Comparison of ENCODE assay signal across 10 cellular contexts in the genomic region with DNA sequence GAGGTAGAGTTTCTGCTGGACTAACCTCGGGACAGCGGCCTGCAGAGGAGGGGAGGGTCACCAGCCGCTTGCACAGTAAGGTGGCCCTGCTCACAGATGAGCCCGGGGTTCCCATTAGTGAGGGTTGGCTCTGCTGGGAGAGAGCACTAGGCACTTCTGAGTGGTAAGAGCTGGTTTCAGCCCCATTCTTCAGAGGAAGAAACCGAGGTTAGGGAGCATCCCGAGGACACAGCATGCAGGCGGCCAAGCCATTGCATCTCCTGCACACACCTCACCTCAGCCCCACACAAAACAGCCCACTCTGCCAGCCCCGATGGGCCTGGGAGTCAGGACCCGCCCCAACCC.
DNase-seq lines count a peak whose midpoint lies in the region; ATAC-seq and TF ChIP-seq lines count a peak whose summit lies in the region.
"Had no signal": no experiment of that assay in that cellular context is flagged by ENCODE, and none has a peak within 500 bp of the region (broad histone marks: within the 10 kb centered on the region; RNA-seq: fewer than 3 reads in every experiment).

No MANE protein-coding gene starts in this region.

- H3K4me2 ChIP-seq in PC-9: peak overlapping the region; percentile 32; the same call in 1 of the 2 replicates
- no peak overlapping the region for H3K4me2 ChIP-seq in neuronal stem cell (ENCODE audit: insufficient read depth, low read length, poor library complexity, severe bottlenecking)

- WGBS in neuronal stem cell (ENCODE audit: extremely low coverage in 2 of 2, insufficient read length in 2 of 2, insufficient replicate concordance in 1 of 2), 2 donors: no CpG with 5 or more reads among the region's 9 CpGs
- 96% methylated on average over 6 of the region's 9 CpGs for WGBS in esophagus muscularis mucosa

- CTCF ChIA-PET in PC-9 (lab: Charles Lee): no interaction called here

- TF ChIP-seq CTCF in natural killer cell (IDR thresholded peaks at IDR 0.05) (no peak), PC-9 (conservative IDR thresholded peaks at IDR 0.05) (no peak), esophagus muscularis mucosa (IDR thresholded peaks at IDR 0.05) (no peak), left lung (IDR thresholded peaks at IDR 0.05) (no peak)

- no peaks in the 10 kb centered on the region for H4K20me1 ChIP-seq in PC-9 (ENCODE audit: insufficient read depth)

- no peak for TF ChIP-seq POLR2A in esophagus muscularis mucosa (IDR thresholded peaks at IDR 0.05; ENCODE audit: low read depth)

- no peak for ATAC-seq in natural killer cell
- no peak for ATAC-seq in natural killer cell treated with Interleukin-12 subunit alpha and Interleukin-12 subunit beta and Interleukin-15 and Interleukin-18, amount 100 ng/mL, for 72 hours
- ATAC-seq in left lung: no peak

- peak overlapping the region; percentile 66 to 92 for H3K27ac Mint-ChIP-seq in natural killer cell
- H3K27ac Mint-ChIP-seq in natural killer cell treated with Interleukin-12 subunit alpha and Interleukin-12 subunit beta and Interleukin-15 and Interleukin-18, amount 100 ng/mL, for 72 hours: no peak overlapping the region
- H3K27ac Mint-ChIP-seq: CD14-positive monocyte, HFFc6 had no signal

- peak overlapping the region; percentile 10 for H2BK5ac ChIP-seq in neuronal stem cell (ENCODE audit: low read length)

- peak overlapping the region; percentile 67 for H3K4me3 Mint-ChIP-seq in natural killer cell
- H3K4me3 Mint-ChIP-seq in natural killer cell treated with Interleukin-12 subunit alpha and Interleukin-12 subunit beta and Interleukin-15 and Interleukin-18, amount 100 ng/mL, for 72 hours: no peak overlapping the region
- H3K4me3 Mint-ChIP-seq: CD14-positive monocyte, HFFc6 had no signal

- no peaks in the 10 kb centered on the region for H3K36me3 Mint-ChIP-seq in natural killer cell
- H3K36me3 Mint-ChIP-seq in natural killer cell treated with Interleukin-12 subunit alpha and Interleukin-12 subunit beta and Interleukin-15 and Interleukin-18, amount 100 ng/mL, for 72 hours: no peaks in the 10 kb centered on the region
- H3K36me3 Mint-ChIP-seq: CD14-positive monocyte had no signal

- TF ChIP-seq EP300 in esophagus muscularis mucosa (IDR thresholded peaks at IDR 0.05): no peak

- intact Hi-C loops in natural killer cell (cut with micrococcal nuclease) (loop anchor here (1.0 to 2.0 kb wide), 2 partner anchors 91 to 134 kb away; no protein-coding TSS in a partner anchor), PC-9 (cut with micrococcal nuclease; ENCODE audit: unreplicated experiment) (loop anchor here (2.0 kb wide), 2 partner anchors 38 to 188 kb away; no protein-coding TSS in a partner anchor), esophagus muscularis mucosa (cut with DNase I) (no loop called here), left lung (cut with DNase I) (no loop called here)

- H2AFZ ChIP-seq in PC-9 (no peak overlapping the region), neuronal stem cell (ENCODE audit: low read length) (peak overlapping the region; percentile 72)

- H3K27ac ChIP-seq in PC-9: no peak overlapping the region
- no peak overlapping the region for H3K27ac ChIP-seq in neuronal stem cell (replicated peaks; ENCODE audit: low read length)
- H3K27ac ChIP-seq in esophagus muscularis mucosa (replicated peaks in 1 of 4): no peak overlapping the region
- H3K27ac ChIP-seq in left lung: no peak overlapping the region
- H3K27ac ChIP-seq: A549 had no signal

- no peaks in the 10 kb centered on the region for H3K36me3 ChIP-seq in PC-9 (ENCODE audit: low read depth)
- no peaks in the 10 kb centered on the region for H3K36me3 ChIP-seq in neuronal stem cell (replicated peaks in 1 of 2; ENCODE audit: control insufficient read depth in 2 of 2, insufficient read depth in 2 of 2, low read length in 2 of 2)
- H3K36me3 ChIP-seq in esophagus muscularis mucosa: no peaks in the 10 kb centered on the region
- H3K36me3 ChIP-seq in left lung: no peaks in the 10 kb centered on the region

- no peak overlapping the region for H4K8ac ChIP-seq in neuronal stem cell (ENCODE audit: low read depth, low read length)

- H3K14ac ChIP-seq in neuronal stem cell (ENCODE audit: low read length): no peak overlapping the region

- H3K27me3 ChIP-seq in PC-9 (ENCODE audit: insufficient read depth, low read depth): no peaks in the 10 kb centered on the region
- peaks cover 0 to 49% (median 0%) of the 10 kb centered on the region in 3 experiments for H3K27me3 ChIP-seq in neuronal stem cell (ENCODE audit: control insufficient read depth in 3 of 3, insufficient read depth in 3 of 3, low read depth in 1 of 3, low read length in 3 of 3)
- peaks cover 0 to 3% (median 0%) of the 10 kb centered on the region in 4 donors for H3K27me3 ChIP-seq in esophagus muscularis mucosa
- no peaks in the 10 kb centered on the region for H3K27me3 ChIP-seq in left lung

- no TSS peak for BruUV-seq in PC-9 (replicated peaks; lab: Mats Ljungman, UMichigan)

- H2BK15ac ChIP-seq in neuronal stem cell (ENCODE audit: low read length): peak overlapping the region; percentile 82

- H3K27me3 Mint-ChIP-seq in natural killer cell (ENCODE audit: low read depth in 2 of 2): no peaks in the 10 kb centered on the region
- H3K27me3 Mint-ChIP-seq in natural killer cell treated with Interleukin-12 subunit alpha and Interleukin-12 subunit beta and Interleukin-15 and Interleukin-18, amount 100 ng/mL, for 72 hours: no peaks in the 10 kb centered on the region

- POLR2A ChIA-PET in PC-9 (lab: Charles Lee; ENCODE audit: unreplicated experiment): no interaction called here

- H3K23ac ChIP-seq in neuronal stem cell (ENCODE audit: low read depth, low read length, poor library complexity): peak overlapping the region; percentile 97

- H3K9me2 ChIP-seq in PC-9 (ENCODE audit: insufficient read depth): no peaks in the 10 kb centered on the region

- peak overlapping the region; percentile 46 for H2BK12ac ChIP-seq in neuronal stem cell (ENCODE audit: low read length)

- H3K4me1 ChIP-seq in PC-9 (replicated peaks; ENCODE audit: insufficient read depth): no peaks in the 10 kb centered on the region
- peaks cover 9 to 12% of the 10 kb centered on the region in 2 donors for H3K4me1 ChIP-seq in neuronal stem cell (ENCODE audit: control insufficient read depth in 2 of 2, insufficient read depth in 1 of 2, low read depth in 1 of 2, low read length in 2 of 2)
- H3K4me1 ChIP-seq in esophagus muscularis mucosa: no peaks in the 10 kb centered on the region
- no peaks in the 10 kb centered on the region for H3K4me1 ChIP-seq in left lung
- H3K4me1 ChIP-seq: A549 had no signal

- H3K9me3 ChIP-seq in PC-9 (ENCODE audit: insufficient read depth, low read depth) (no peaks in the 10 kb centered on the region), neuronal stem cell (replicated peaks in 1 of 2; ENCODE audit: control insufficient read depth in 2 of 2, insufficient read depth in 1 of 2, low read depth in 1 of 2, low read length in 2 of 2) (no peaks in the 10 kb centered on the region), esophagus muscularis mucosa (no peaks in the 10 kb centered on the region), left lung (no peaks in the 10 kb centered on the region)
- H3K9me3 ChIP-seq: A549 had no signal

- no peaks in the 10 kb centered on the region for H3K79me2 ChIP-seq in PC-9 (ENCODE audit: low read depth)

- no peak for DNase-seq in natural killer cell
- no peak for DNase-seq in natural killer cell treated with Interleukin-12 subunit alpha and Interleukin-12 subunit beta and Interleukin-15 and Interleukin-18, amount 100 ng/mL, for 72 hours (ENCODE audit: low spot score)
- DNase-seq in PC-9: no peak
- DNase-seq in neuronal stem cell (ENCODE audit: low spot score): no peak
- no peak for DNase-seq in NCI-H1694 treated with DMSO at 0.1 percent for 48 hours (lab: John Stamatoyannopoulos, UW)
- no peak for DNase-seq in esophagus muscularis mucosa (ENCODE audit: extremely low spot score)
- no peak for DNase-seq in left lung

- H3K18ac ChIP-seq in neuronal stem cell (ENCODE audit: low read length): peak overlapping the region; percentile 92

- H3K4ac ChIP-seq in neuronal stem cell (ENCODE audit: low read length): peak overlapping the region; percentile 41

- H3K9ac ChIP-seq in neuronal stem cell (ENCODE audit: low read depth, low read length, poor library complexity): peak overlapping the region; percentile 34

- no peaks in the 10 kb centered on the region for H3F3A ChIP-seq in PC-9 (ENCODE audit: insufficient read depth, low read depth)

- peaks cover 48 to 68% of the 10 kb centered on the region in 2 donors for H3K4me1 Mint-ChIP-seq in natural killer cell
- peaks cover 16 to 41% of the 10 kb centered on the region in 2 donors for H3K4me1 Mint-ChIP-seq in natural killer cell treated with Interleukin-12 subunit alpha and Interleukin-12 subunit beta and Interleukin-15 and Interleukin-18, amount 100 ng/mL, for 72 hours (ENCODE audit: low read depth in 2 of 2)

- H3K79me1 ChIP-seq in neuronal stem cell (ENCODE audit: low read depth, low read length): no peaks in the 10 kb centered on the region

- H4K91ac ChIP-seq in neuronal stem cell (ENCODE audit: low read depth, low read length, poor library complexity): no peak overlapping the region

- H2BK120ac ChIP-seq in neuronal stem cell (ENCODE audit: low read depth, low read length): peak overlapping the region; percentile 36

- no peaks in the 10 kb centered on the region for H3K9me3 Mint-ChIP-seq in natural killer cell
- no peaks in the 10 kb centered on the region for H3K9me3 Mint-ChIP-seq in natural killer cell treated with Interleukin-12 subunit alpha and Interleukin-12 subunit beta and Interleukin-15 and Interleukin-18, amount 100 ng/mL, for 72 hours
- H3K9me3 Mint-ChIP-seq: CD14-positive monocyte, HFFc6 had no signal

- H2AK5ac ChIP-seq in neuronal stem cell (ENCODE audit: low read depth, low read length): peak overlapping the region; percentile 99

- H3K4me3 ChIP-seq in PC-9 (no peak overlapping the region), neuronal stem cell (ENCODE audit: low read length in 2 of 2) (no peak overlapping the region), esophagus muscularis mucosa (no peak overlapping the region), left lung (no peak overlapping the region)
- H3K4me3 ChIP-seq: A549 had no signal

Comparison
In these comparisons a context has a peak if more than half of its experiments do, and no peak if none do; other contexts are left out.
1. H3K27ac Mint-ChIP-seq: peak in natural killer cell (2 of 2); none in natural killer cell treated with Interleukin-12 subunit alpha and Interleukin-12 subunit beta and Interleukin-15 and Interleukin-18, amount 100 ng/mL, for 72 hours (0 of 2).
2. intact Hi-C loops: an anchor here in natural killer cell (1.0 to 2.0 kb wide) and PC-9 (2.0 kb wide); none called in esophagus muscularis mucosa and left lung.